ENCODE assay signal across 8 cellular contexts in the genomic region with DNA sequence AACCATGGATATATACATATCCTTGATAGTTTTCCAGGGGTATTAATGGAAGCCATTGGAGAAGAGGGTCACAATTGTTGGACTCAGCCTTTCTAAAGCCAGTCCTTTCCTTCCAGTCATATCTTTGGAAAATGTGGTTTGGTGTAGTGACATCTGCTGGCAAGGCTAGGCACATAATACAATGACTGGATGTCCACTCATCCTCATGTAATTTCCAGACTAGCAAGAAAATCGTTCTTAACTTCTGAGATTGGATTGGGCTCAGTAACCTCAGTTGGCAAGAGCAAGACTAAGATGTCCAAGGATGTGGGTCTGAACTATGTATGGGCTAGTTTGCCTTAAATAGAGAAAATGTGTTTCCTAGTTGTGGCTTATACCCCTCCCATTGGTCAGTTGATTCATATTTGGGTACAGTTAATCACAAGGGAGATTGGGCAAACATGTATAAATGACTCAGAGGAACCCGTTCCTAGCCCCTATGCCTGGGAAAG. TPM values are rescaled to one million over a fixed set of nuclear protein-coding genes. Genes with fewer than 3 reads are reported as not detected.
A peak's percentile ranks its signal among the peaks of the same experiment; 100 is the strongest.
DNase-seq lines count a peak whose midpoint lies in the region; ATAC-seq and TF ChIP-seq lines count a peak whose summit lies in the region.

No MANE protein-coding gene starts in this region.

- in situ Hi-C loops in SK-MEL-5 (cut with HindIII; ENCODE audit: low pct_unique_long_range_greater_than_20kb, low sequenced_read_pairs), result no loop called here

- no peaks in the 10 kb centered on the region for H3K36me3 ChIP-seq in osteoblast (ENCODE audit: insufficient read depth, low read length)

- peak overlapping the region; percentile 71 for H3K27ac ChIP-seq in osteoblast (ENCODE audit: low read depth, low read length)

- H3K4me3 ChIP-seq in osteoblast (ENCODE audit: insufficient read depth, low read length), result no peak overlapping the region

- DNase-seq in NCI-H2107 treated with DMSO at 0.1 percent for 48 hours (lab: John Stamatoyannopoulos, UW; ENCODE audit: unreplicated experiment), result peak; percentile 9
- DNase-seq in NCI-H2107 (lab: John Stamatoyannopoulos, UW), result no peak
- peak; percentile 28 for DNase-seq in HuH-7 (ENCODE audit: low spot score)
- peak; percentile 76 for DNase-seq in SK-MEL-5 (ENCODE audit: low read depth, low spot score)
- DNase-seq in osteoblast (ENCODE audit: insufficient read length, low spot score, missing footprints), result peak; percentile 83

- H3K27me3 ChIP-seq in osteoblast (ENCODE audit: insufficient read depth, low read length), result no peaks in the 10 kb centered on the region

- H3K4me1 ChIP-seq in osteoblast (ENCODE audit: insufficient read depth, low read length), result peaks cover 22% of the 10 kb centered on the region

- ATAC-seq in esophagus mucosa (peak; percentile 43), HG02981 (IDR thresholded peaks at IDR 0.05; ENCODE audit: unreplicated experiment) (no peak), GM18517 (IDR thresholded peaks at IDR 0.05; ENCODE audit: unreplicated experiment) (no peak)

- H4K20me1 ChIP-seq in osteoblast (ENCODE audit: insufficient read depth, low read length), result no peaks in the 10 kb centered on the region

- H3K79me2 ChIP-seq in osteoblast (ENCODE audit: insufficient read depth, low read length), result no peaks in the 10 kb centered on the region

- H3K4me2 ChIP-seq in osteoblast (ENCODE audit: insufficient read depth, low read length), result peak overlapping the region; percentile 49

- H3K9me3 ChIP-seq in osteoblast (ENCODE audit: low read depth, low read length), result no peaks in the 10 kb centered on the region

- H2AFZ ChIP-seq in osteoblast (ENCODE audit: low read length), result peak overlapping the region; percentile 50

- TF ChIP-seq CTCF in osteoblast (IDR thresholded peaks at IDR 0.05; ENCODE audit: extremely low read depth, low read depth, low read length), result peak; percentile 76

RNA-seq across cellular contexts. Expression of a gene that starts 8.7 kb away (rescaled TPM):
- 33.1 and 34.7 TPM in 2 replicates for total RNA-seq in SK-MEL-5 (2014; rRNA removed; shearing (Covaris generic))
- polyA plus RNA-seq in SK-MEL-5 (2015; cell fraction: cytosol; rRNA removed), result 25.5 and 28.6 TPM in 2 replicates
- 24.7 and 40.5 TPM in 2 replicates for polyA plus RNA-seq in SK-MEL-5 (2015; cell fraction: nucleus; rRNA removed)
- total RNA-seq in esophagus mucosa (33.7 TPM), osteoblast (50.7 and 51.4 TPM in 2 replicates)

RNA-seq across cellular contexts. Expression of a gene that starts 15.8 kb away (rescaled TPM):
- 6.1 and 6.3 TPM in 2 replicates for total RNA-seq in SK-MEL-5 (2014; rRNA removed; shearing (Covaris generic))
- polyA plus RNA-seq in SK-MEL-5 (2015; cell fraction: cytosol; rRNA removed), result 11.4 and 13.3 TPM in 2 replicates
- 5.7 and 6.4 TPM in 2 replicates for polyA plus RNA-seq in SK-MEL-5 (2015; cell fraction: nucleus; rRNA removed)
- total RNA-seq in esophagus mucosa (3.9 TPM), osteoblast (5.3 and 8.7 TPM in 2 replicates)
